ENCODE assay signal across 10 cellular contexts in the genomic region with DNA sequence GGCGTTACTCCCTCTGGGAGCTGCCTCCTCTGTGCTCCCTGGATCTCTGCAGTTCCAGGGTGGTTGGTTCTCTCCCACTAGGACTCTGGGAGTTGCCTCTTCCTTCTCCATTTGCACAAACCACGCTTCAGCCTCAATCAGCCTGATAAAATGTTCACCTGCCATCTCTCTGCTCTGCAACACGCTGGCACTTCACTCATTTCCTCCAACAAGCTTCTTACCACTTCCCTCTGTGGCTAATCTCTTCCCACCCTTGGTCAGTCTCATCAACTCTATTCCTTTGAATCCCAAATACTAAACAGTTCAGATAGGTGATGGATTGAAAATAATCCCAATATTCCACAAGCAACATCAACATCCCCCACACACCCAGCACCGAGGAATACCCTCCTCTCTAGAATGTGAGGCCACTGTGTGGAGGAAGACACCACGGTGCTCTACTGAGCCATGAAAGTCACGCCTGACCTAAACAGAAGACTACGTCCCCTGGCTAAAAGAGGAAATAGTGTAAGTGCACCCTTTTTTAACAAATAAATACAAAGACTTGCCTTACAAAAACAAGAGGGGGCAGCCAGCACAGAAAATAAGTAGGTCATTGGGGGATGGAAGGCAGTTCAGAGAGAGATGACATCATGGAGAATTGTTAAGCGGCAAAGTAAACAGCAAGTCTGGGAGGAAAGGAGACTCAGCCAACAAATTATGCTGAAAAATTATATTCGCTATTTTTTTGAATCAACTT. TPM values are rescaled to one million over a fixed set of nuclear protein-coding genes. Genes with fewer than 3 reads are reported as not detected.
DNase-seq lines count a peak whose midpoint lies in the region; ATAC-seq and TF ChIP-seq lines count a peak whose summit lies in the region.
"Had no signal": no experiment of that assay in that cellular context is flagged by ENCODE, and none has a peak within 500 bp of the region (broad histone marks: within the 10 kb centered on the region; RNA-seq: fewer than 3 reads in every experiment).

No MANE protein-coding gene starts in this region.

- H3K36me3 Mint-ChIP-seq in WTC11, result 0 out of 2 replicates have a peak, but pooled peaks cover 2% of the 10 kb centered on the region
- H3K36me3 Mint-ChIP-seq: activated naive CD4-positive, alpha-beta T cell treated with anti-CD3 and anti-CD28 coated beads, Interleukin-2, amount 10 ng/mL, durations not matched to agents 7 days and 5 days had no signal

- H3K27ac Mint-ChIP-seq in WTC11, result no peak overlapping the region
- H3K27ac Mint-ChIP-seq: activated naive CD4-positive, alpha-beta T cell treated with anti-CD3 and anti-CD28 coated beads, Interleukin-2, amount 10 ng/mL, durations not matched to agents 7 days and 5 days had no signal

- intact Hi-C loops in Right ventricle myocardium inferior (cut with DNase I), result no loop called here
- intact Hi-C loops in cardiac septum (cut with DNase I), result no loop called here

- DNase-seq in Right ventricle myocardium inferior (ENCODE audit: missing footprints), result no peak
- DNase-seq in cardiac septum (ENCODE audit: low spot score), result no peak
- DNase-seq in NAMALWA (ENCODE audit: low spot score), result peak; percentile 88
- no peak for DNase-seq in right atrium auricular region (ENCODE audit: low spot score)
- DNase-seq in NCI-H2171 (lab: John Stamatoyannopoulos, UW), result no peak
- no peak for DNase-seq in LoVo (ENCODE audit: low spot score)
- no peak for DNase-seq in foreskin fibroblast
- DNase-seq in WTC11 (ENCODE audit: low spot score), result no peak
- DNase-seq: activated naive CD4-positive, alpha-beta T cell treated with anti-CD3 and anti-CD28 coated beads, Interleukin-2, amount 10 ng/mL, durations not matched to agents 7 days and 5 days had no signal

- no peak overlapping the region for H3K4me3 Mint-ChIP-seq in WTC11
- H3K4me3 Mint-ChIP-seq: activated naive CD4-positive, alpha-beta T cell treated with anti-CD3 and anti-CD28 coated beads, Interleukin-2, amount 10 ng/mL, durations not matched to agents 7 days and 5 days had no signal

- H3K4me3 ChIP-seq in right atrium auricular region (no peak overlapping the region), foreskin fibroblast (ENCODE audit: low read depth in 1 of 2, low read length in 2 of 2) (no peak overlapping the region)

- POLR2A ChIA-PET in WTC11 (lab: Charles Lee), result no interaction called here

- no peaks in the 10 kb centered on the region for H3K36me3 ChIP-seq in right atrium auricular region

- CTCF ChIA-PET in WTC11 (lab: Charles Lee), result interaction anchor here (1.0 kb wide), 1 partner anchor 29 kb away, joined by 3 read pairs; no protein-coding TSS in a partner anchor

- H3K9me3 ChIP-seq in right atrium auricular region, result no peaks in the 10 kb centered on the region

- peaks cover 11% of the 10 kb centered on the region for H3K4me1 Mint-ChIP-seq in WTC11
- H3K4me1 Mint-ChIP-seq: activated naive CD4-positive, alpha-beta T cell treated with anti-CD3 and anti-CD28 coated beads, Interleukin-2, amount 10 ng/mL, durations not matched to agents 7 days and 5 days had no signal

- no peaks in the 10 kb centered on the region for H3K27me3 Mint-ChIP-seq in WTC11 (ENCODE audit: low read depth)

- peaks cover 0 to 59% of the 10 kb centered on the region in 2 donors for H3K4me1 ChIP-seq in right atrium auricular region

- no peaks in the 10 kb centered on the region for H3K27me3 ChIP-seq in right atrium auricular region

- peak; percentile 33 for ATAC-seq in Right ventricle myocardium inferior
- ATAC-seq in WTC11, result no peak

- H3K27ac ChIP-seq in right atrium auricular region, result peak overlapping the region; percentile 34 to 47

- H3K9me3 Mint-ChIP-seq in WTC11, result peaks cover 18% of the 10 kb centered on the region
- H3K9me3 Mint-ChIP-seq: activated naive CD4-positive, alpha-beta T cell treated with anti-CD3 and anti-CD28 coated beads, Interleukin-2, amount 10 ng/mL, durations not matched to agents 7 days and 5 days had no signal

- TF ChIP-seq CTCF in right atrium auricular region (IDR thresholded peaks at IDR 0.05), result peak in 1 of 2 donors; percentile 19
- no peak for TF ChIP-seq CTCF in foreskin fibroblast (IDR thresholded peaks at IDR 0.05; ENCODE audit: low read depth, low read length)
- no peak for TF ChIP-seq CTCF in WTC11 (IDR thresholded peaks at IDR 0.05)

TF ChIP-seq in WTC11, 78 proteins besides CTCF, POLR2A, EP300 and RAD21:
- TF ChIP-seq TEAD4 (CRISPR knock-in tag; IDR thresholded peaks at IDR 0.05), result no peak
- TF ChIP-seq, protein P1, sequence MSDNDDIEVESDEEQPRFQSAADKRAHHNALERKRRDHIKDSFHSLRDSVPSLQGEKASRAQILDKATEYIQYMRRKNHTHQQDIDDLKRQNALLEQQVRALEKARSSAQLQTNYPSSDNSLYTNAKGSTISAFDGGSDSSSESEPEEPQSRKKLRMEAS (CRISPR knock-in tag; IDR thresholded peaks at IDR 0.05), result no peak
- no peak for TF ChIP-seq RORB (CRISPR knock-in tag; IDR thresholded peaks at IDR 0.05)
- TF ChIP-seq, protein P2, sequence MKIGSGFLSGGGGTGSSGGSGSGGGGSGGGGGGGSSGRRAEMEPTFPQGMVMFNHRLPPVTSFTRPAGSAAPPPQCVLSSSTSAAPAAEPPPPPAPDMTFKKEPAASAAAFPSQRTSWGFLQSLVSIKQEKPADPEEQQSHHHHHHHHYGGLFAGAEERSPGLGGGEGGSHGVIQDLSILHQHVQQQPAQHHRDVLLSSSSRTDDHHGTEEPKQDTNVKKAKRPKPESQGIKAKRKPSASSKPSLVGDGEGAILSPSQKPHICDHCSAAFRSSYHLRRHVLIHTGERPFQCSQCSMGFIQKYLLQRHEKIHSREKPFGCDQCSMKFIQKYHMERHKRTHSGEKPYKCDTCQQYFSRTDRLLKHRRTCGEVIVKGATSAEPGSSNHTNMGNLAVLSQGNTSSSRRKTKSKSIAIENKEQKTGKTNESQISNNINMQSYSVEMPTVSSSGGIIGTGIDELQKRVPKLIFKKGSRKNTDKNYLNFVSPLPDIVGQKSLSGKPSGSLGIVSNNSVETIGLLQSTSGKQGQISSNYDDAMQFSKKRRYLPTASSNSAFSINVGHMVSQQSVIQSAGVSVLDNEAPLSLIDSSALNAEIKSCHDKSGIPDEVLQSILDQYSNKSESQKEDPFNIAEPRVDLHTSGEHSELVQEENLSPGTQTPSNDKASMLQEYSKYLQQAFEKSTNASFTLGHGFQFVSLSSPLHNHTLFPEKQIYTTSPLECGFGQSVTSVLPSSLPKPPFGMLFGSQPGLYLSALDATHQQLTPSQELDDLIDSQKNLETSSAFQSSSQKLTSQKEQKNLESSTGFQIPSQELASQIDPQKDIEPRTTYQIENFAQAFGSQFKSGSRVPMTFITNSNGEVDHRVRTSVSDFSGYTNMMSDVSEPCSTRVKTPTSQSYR (CRISPR knock-in tag; IDR thresholded peaks at IDR 0.05), result no peak
- no peak for TF ChIP-seq ZNF396 (CRISPR knock-in tag; IDR thresholded peaks at IDR 0.05; ENCODE audit: borderline replicate concordance)
- no peak for TF ChIP-seq ZNF219 (CRISPR knock-in tag; IDR thresholded peaks at IDR 0.05; ENCODE audit: borderline replicate concordance)
- TF ChIP-seq, protein P3, sequence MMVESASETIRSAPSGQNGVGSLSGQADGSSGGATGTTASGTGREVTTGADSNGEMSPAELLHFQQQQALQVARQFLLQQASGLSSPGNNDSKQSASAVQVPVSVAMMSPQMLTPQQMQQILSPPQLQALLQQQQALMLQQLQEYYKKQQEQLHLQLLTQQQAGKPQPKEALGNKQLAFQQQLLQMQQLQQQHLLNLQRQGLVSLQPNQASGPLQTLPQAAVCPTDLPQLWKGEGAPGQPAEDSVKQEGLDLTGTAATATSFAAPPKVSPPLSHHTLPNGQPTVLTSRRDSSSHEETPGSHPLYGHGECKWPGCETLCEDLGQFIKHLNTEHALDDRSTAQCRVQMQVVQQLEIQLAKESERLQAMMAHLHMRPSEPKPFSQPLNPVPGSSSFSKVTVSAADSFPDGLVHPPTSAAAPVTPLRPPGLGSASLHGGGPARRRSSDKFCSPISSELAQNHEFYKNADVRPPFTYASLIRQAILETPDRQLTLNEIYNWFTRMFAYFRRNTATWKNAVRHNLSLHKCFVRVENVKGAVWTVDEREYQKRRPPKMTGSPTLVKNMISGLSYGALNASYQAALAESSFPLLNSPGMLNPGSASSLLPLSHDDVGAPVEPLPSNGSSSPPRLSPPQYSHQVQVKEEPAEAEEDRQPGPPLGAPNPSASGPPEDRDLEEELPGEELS (CRISPR knock-in tag; IDR thresholded peaks at IDR 0.05), result no peak
- TF ChIP-seq NR1H2 (CRISPR knock-in tag; IDR thresholded peaks at IDR 0.05), result no peak
- no peak for TF ChIP-seq GTF2I (CRISPR knock-in tag; conservative IDR thresholded peaks at IDR 0.05)
- no peak for TF ChIP-seq SMAD4 (CRISPR knock-in tag; IDR thresholded peaks at IDR 0.05)
- TF ChIP-seq CREM (CRISPR knock-in tag; IDR thresholded peaks at IDR 0.05), result no peak
- TF ChIP-seq, protein P4, sequence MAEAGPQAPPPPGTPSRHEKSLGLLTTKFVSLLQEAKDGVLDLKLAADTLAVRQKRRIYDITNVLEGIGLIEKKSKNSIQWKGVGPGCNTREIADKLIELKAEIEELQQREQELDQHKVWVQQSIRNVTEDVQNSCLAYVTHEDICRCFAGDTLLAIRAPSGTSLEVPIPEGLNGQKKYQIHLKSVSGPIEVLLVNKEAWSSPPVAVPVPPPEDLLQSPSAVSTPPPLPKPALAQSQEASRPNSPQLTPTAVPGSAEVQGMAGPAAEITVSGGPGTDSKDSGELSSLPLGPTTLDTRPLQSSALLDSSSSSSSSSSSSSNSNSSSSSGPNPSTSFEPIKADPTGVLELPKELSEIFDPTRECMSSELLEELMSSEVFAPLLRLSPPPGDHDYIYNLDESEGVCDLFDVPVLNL (CRISPR knock-in tag; IDR thresholded peaks at IDR 0.05; ENCODE audit: borderline replicate concordance, low read depth), result no peak
- TF ChIP-seq HMGA2 (CRISPR knock-in tag; IDR thresholded peaks at IDR 0.05), result no peak
- no peak for TF ChIP-seq NFYB (CRISPR knock-in tag; conservative IDR thresholded peaks at IDR 0.05; ENCODE audit: low read depth)
- TF ChIP-seq ZNF138 (CRISPR knock-in tag; conservative IDR thresholded peaks at IDR 0.05), result no peak
TF ChIP-seq in WTC11: peak in this region for 0.

RNA-seq across cellular contexts. Expression of a gene that starts 1.9 kb away (rescaled TPM):
- total RNA-seq in Right ventricle myocardium inferior, result not detected
- total RNA-seq in cardiac septum, result not detected
- total RNA-seq in right atrium auricular region, result not detected
- total RNA-seq in WTC11 (2021), result not detected in 3 replicates
- total RNA-seq: ureter had no signal

RNA-seq across cellular contexts. Expression of a gene that starts 20.4 kb away (rescaled TPM):
- total RNA-seq in Right ventricle myocardium inferior (21.8 TPM), cardiac septum (24.4 TPM), right atrium auricular region (10 to 100 TPM; 17.6 to 22.7 TPM), WTC11 (2021) (0.66 to 0.72 TPM (median 0.71 TPM) in 3 replicates)

RNA-seq across cellular contexts. Expression of a gene that starts 52.4 kb away (rescaled TPM):
- 27.9 TPM for total RNA-seq in Right ventricle myocardium inferior
- 16.6 TPM for total RNA-seq in cardiac septum
- total RNA-seq in right atrium auricular region, result 10 to 100 TPM; 14.3 to 14.8 TPM
- total RNA-seq in WTC11 (2021), result 0.09 to 0.39 TPM (median 0.27 TPM) in 3 replicates

Comparison
In these comparisons a context has a peak if more than half of its experiments do, and no peak if none do; other contexts are left out.
1. RNA of a gene that starts 20.4 kb away (total RNA-seq): 24.4 TPM in cardiac septum (single experiment), 17.6 to 22.7 TPM in right atrium auricular region and 21.8 TPM in Right ventricle myocardium inferior (single experiment); 0.66 to 0.72 TPM in WTC11; every median in the first group is over 10 times any median in the second.
2. RNA of a gene that starts 52.4 kb away (total RNA-seq): 27.9 TPM in Right ventricle myocardium inferior (single experiment), 16.6 TPM in cardiac septum (single experiment) and 14.3 to 14.8 TPM in right atrium auricular region; 0.09 to 0.39 TPM in WTC11; every median in the first group is over 10 times any median in the second.